ENCODE assay signal across 12 cellular contexts in genomic region chr9:11821541-11821940, GRCh38.
"Had no signal": no experiment of that assay in that cellular context is flagged by ENCODE, and none has a peak within 500 bp of the region (broad histone marks: within the 10 kb centered on the region; RNA-seq: fewer than 3 reads in every experiment).

No MANE protein-coding gene starts in this region.

- FAIRE-seq: endometrium had no signal

- H3K36me3 ChIP-seq: adrenal gland, suprapubic skin had no signal

- H3K4me3 ChIP-seq: adrenal gland, psoas muscle, suprapubic skin had no signal

- H3K27ac ChIP-seq: adrenal gland, psoas muscle, suprapubic skin had no signal

- H3K4me1 ChIP-seq: adrenal gland, psoas muscle, suprapubic skin had no signal

- ATAC-seq: esophagus mucosa, psoas muscle had no signal

- H3K27me3 ChIP-seq: adrenal gland, suprapubic skin had no signal

- DNase-seq: activated CD4-positive, alpha-beta T cell treated with anti-CD3 and anti-CD28 coated beads, Interleukin-2, amount 50 U/mL, for 1 hour; activated naive CD4-positive, alpha-beta T cell treated with anti-CD3 and anti-CD28 coated beads, Interleukin-2, amount 50 U/mL, for 16 hours; adrenal gland; cerebellar nuclear complex; dermis blood vessel endothelial cell; psoas muscle; stimulated activated CD4-positive, alpha-beta T cell treated with anti-CD3 and anti-CD28 coated beads, Interleukin-2, amount 100 ng/mL, for 48 hours; stimulated activated naive CD4-positive, alpha-beta T cell treated with Interleukin-2 at 50 U/mL for 16 hours; SW 1271 had no signal

- H3K9me3 ChIP-seq: adrenal gland, psoas muscle, suprapubic skin had no signal
